15 cellular contexts compared by ENCODE assay signal in genomic region chr11:3995949-3996554, GRCh38.
DNase-seq lines count a peak whose midpoint lies in the region; ATAC-seq, FAIRE-seq and TF ChIP-seq lines count a peak whose summit lies in the region.
"Had no signal": no experiment of that assay in that cellular context is flagged by ENCODE, and none has a peak within 500 bp of the region (broad histone marks: within the 10 kb centered on the region; RNA-seq: fewer than 3 reads in every experiment).

No MANE protein-coding gene starts in this region.

- H3K9me3 Mint-ChIP-seq in naive thymus-derived CD4-positive, alpha-beta T cell = peaks cover 4 to 29% (median 16%) of the 10 kb centered on the region in 11 donors
- peaks cover 25% of the 10 kb centered on the region for H3K9me3 Mint-ChIP-seq in activated CD8-positive, alpha-beta T cell treated with anti-CD3 and anti-CD28 coated beads for 36 hours

- no peak overlapping the region for H3K4me3 ChIP-seq in NB4 (ENCODE audit: low read depth, low read length)
- no peak overlapping the region for H3K4me3 ChIP-seq in naive thymus-derived CD4-positive, alpha-beta T cell (ENCODE audit: low read length)
- H3K4me3 ChIP-seq: Peyer's patch had no signal

- H3K27ac Mint-ChIP-seq in naive thymus-derived CD4-positive, alpha-beta T cell = peak overlapping the region in 4 of 9 donors; percentile 25 to 83 (median 72)
- H3K27ac Mint-ChIP-seq in activated CD8-positive, alpha-beta T cell treated with anti-CD3 and anti-CD28 coated beads for 36 hours = no peak overlapping the region
- H3K27ac Mint-ChIP-seq: activated T-cell treated with anti-CD3 and anti-CD28 coated beads, Interleukin-2, amount 50 U/mL, for 72 hours had no signal

- TF ChIP-seq CTCF in NB4 (IDR thresholded peaks at IDR 0.05; ENCODE audit: low read depth, low read length) = no peak
- TF ChIP-seq CTCF in activated CD8-positive, alpha-beta T cell treated with anti-CD3 and anti-CD28 coated beads for 36 hours (IDR thresholded peaks at IDR 0.05) = no peak

- CTCF ChIA-PET in naive thymus-derived CD4-positive, alpha-beta T cell (lab: Charles Lee) = interaction anchor here (0.7 to 1.0 kb wide), 3 partner anchors 10 to 49 kb away, joined by 3 to 5 read pairs (median 4); no protein-coding TSS in a partner anchor
- CTCF ChIA-PET in activated CD8-positive, alpha-beta T cell treated with anti-CD3 and anti-CD28 coated beads for 36 hours (lab: Charles Lee) = interaction anchor here (0.6 to 3.6 kb wide), 8 partner anchors 10 to 147 kb away, joined by 3 to 20 read pairs (median 3); partner anchors contain the start of gene STIM1

- no peaks in the 10 kb centered on the region for H3K36me3 ChIP-seq in naive thymus-derived CD4-positive, alpha-beta T cell (ENCODE audit: control insufficient read depth in 2 of 3, insufficient read depth in 3 of 3, low read length in 3 of 3)
- H3K36me3 ChIP-seq: Peyer's patch had no signal

- no peaks in the 10 kb centered on the region for H3K27me3 Mint-ChIP-seq in naive thymus-derived CD4-positive, alpha-beta T cell
- H3K27me3 Mint-ChIP-seq in activated CD8-positive, alpha-beta T cell treated with anti-CD3 and anti-CD28 coated beads for 36 hours = no peaks in the 10 kb centered on the region

- H3K27me3 ChIP-seq in naive thymus-derived CD4-positive, alpha-beta T cell (ENCODE audit: control insufficient read depth in 2 of 2, insufficient read depth in 2 of 2, low read length in 2 of 2) = no peaks in the 10 kb centered on the region
- H3K27me3 ChIP-seq: Peyer's patch had no signal

- peak overlapping the region in 8 of 10 donors; percentile 2 to 50 (median 20) for H3K4me3 Mint-ChIP-seq in naive thymus-derived CD4-positive, alpha-beta T cell
- no peak overlapping the region for H3K4me3 Mint-ChIP-seq in activated CD8-positive, alpha-beta T cell treated with anti-CD3 and anti-CD28 coated beads for 36 hours

- peaks cover 8 to 59% (median 43%) of the 10 kb centered on the region in 5 donors for H3K36me3 Mint-ChIP-seq in naive thymus-derived CD4-positive, alpha-beta T cell
- H3K36me3 Mint-ChIP-seq in activated CD8-positive, alpha-beta T cell treated with anti-CD3 and anti-CD28 coated beads for 36 hours (ENCODE audit: low read depth) = peaks cover 39% of the 10 kb centered on the region

- TF ChIP-seq POLR2A in NB4 (IDR thresholded peaks at IDR 0.05; ENCODE audit: extremely low read depth, insufficient read length) = no peak
- TF ChIP-seq POLR2A in GM12892 (IDR thresholded peaks at IDR 0.05; ENCODE audit: low read depth, low read length) = no peak

- intact Hi-C loops in naive thymus-derived CD4-positive, alpha-beta T cell (cut with micrococcal nuclease) = no loop called here
- intact Hi-C loops in activated CD8-positive, alpha-beta T cell treated with anti-CD3 and anti-CD28 coated beads for 36 hours (cut with micrococcal nuclease) = no loop called here

- H3K4me1 ChIP-seq in naive thymus-derived CD4-positive, alpha-beta T cell (ENCODE audit: control insufficient read depth in 2 of 2, insufficient read depth in 2 of 2, low read length in 2 of 2) = peaks cover 4 to 14% of the 10 kb centered on the region in 2 donors

- DNase-seq in EH (ENCODE audit: low read depth) = peak; percentile 87
- DNase-seq in NB4 (ENCODE audit: low read depth) = peak; percentile 73
- peak; percentile 88 for DNase-seq in dermis blood vessel endothelial cell
- no peak for DNase-seq in naive thymus-derived CD4-positive, alpha-beta T cell
- DNase-seq in activated CD8-positive, alpha-beta T cell treated with anti-CD3 and anti-CD28 coated beads for 36 hours = no peak
- no peak for DNase-seq in GM12892 (ENCODE audit: insufficient read length)
- no peak for DNase-seq in mesenteric fat pad (ENCODE audit: low spot score)
- DNase-seq: activated CD4-positive, CD25-positive, alpha-beta regulatory T cell; activated T-cell treated with anti-CD3 and anti-CD28 coated beads, Interleukin-2, amount 50 U/mL, for 72 hours; MV-4-11; NCI-H345; nucleus accumbens; Peyer's patch had no signal

- peaks cover 26 to 72% (median 61%) of the 10 kb centered on the region in 7 donors for H3K4me1 Mint-ChIP-seq in naive thymus-derived CD4-positive, alpha-beta T cell
- H3K4me1 Mint-ChIP-seq in activated CD8-positive, alpha-beta T cell treated with anti-CD3 and anti-CD28 coated beads for 36 hours (ENCODE audit: low read depth) = peaks cover 48% of the 10 kb centered on the region

- POLR2A ChIA-PET in naive thymus-derived CD4-positive, alpha-beta T cell (lab: Charles Lee) = interaction anchor here (1.0 kb wide), 1 partner anchor 141 kb away, joined by 4 read pairs; the partner anchor contains the start of gene STIM1
- POLR2A ChIA-PET in activated CD8-positive, alpha-beta T cell treated with anti-CD3 and anti-CD28 coated beads for 36 hours (lab: Charles Lee) = interaction anchor here (0.6 to 1.1 kb wide), 3 partner anchors 13 to 154 kb away, joined by 3 to 5 read pairs (median 3); partner anchors contain the start of gene STIM1

- H3K27ac ChIP-seq in naive thymus-derived CD4-positive, alpha-beta T cell (ENCODE audit: low read depth, low read length) = no peak overlapping the region
- H3K27ac ChIP-seq: Peyer's patch had no signal

- H3K9me3 ChIP-seq in naive thymus-derived CD4-positive, alpha-beta T cell (ENCODE audit: control insufficient read depth in 2 of 3, low read length in 3 of 3) = peaks cover 0 to 11% (median 0%) of the 10 kb centered on the region in 3 experiments
- H3K9me3 ChIP-seq: Peyer's patch had no signal

- FAIRE-seq in GM12892 (lab: Jason Lieb, UNC) = no peak
- FAIRE-seq: endometrium had no signal

- no peak for ATAC-seq in naive thymus-derived CD4-positive, alpha-beta T cell
- ATAC-seq in activated CD8-positive, alpha-beta T cell treated with anti-CD3 and anti-CD28 coated beads for 36 hours = no peak
- no peak for ATAC-seq in GM21423 (IDR thresholded peaks at IDR 0.05; ENCODE audit: unreplicated experiment)
- ATAC-seq: activated T-cell treated with anti-CD3 and anti-CD28 coated beads, Interleukin-2, amount 50 U/mL, for 72 hours had no signal

Comparison
In these comparisons a context has a peak if more than half of its experiments do, and no peak if none do; other contexts are left out.
1. DNase-seq: peak in EH (single experiment), NB4 (single experiment) and dermis blood vessel endothelial cell (single experiment); none in naive thymus-derived CD4-positive, alpha-beta T cell (0 of 9), activated CD8-positive, alpha-beta T cell treated with anti-CD3 and anti-CD28 coated beads for 36 hours (single experiment), GM12892 (single experiment) and mesenteric fat pad (single experiment).